In the genomic region with DNA sequence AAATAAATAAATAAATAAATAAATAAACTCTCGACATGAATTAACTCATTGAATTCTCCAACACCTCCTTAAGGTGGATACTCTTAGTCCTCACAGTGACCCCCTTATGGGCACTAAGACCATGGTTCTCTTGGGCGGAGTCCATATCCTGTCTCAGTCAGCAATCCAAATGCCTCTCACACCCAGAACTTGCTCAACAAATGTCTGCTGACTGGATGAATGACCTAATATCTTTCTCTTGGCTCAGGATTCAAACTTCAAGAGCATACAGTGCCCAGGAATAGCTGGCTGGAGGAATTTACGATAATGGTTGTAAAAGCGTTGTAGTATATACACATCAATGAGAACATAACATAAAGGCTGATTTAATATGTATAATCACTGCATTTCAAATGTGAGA, we compare ENCODE assay signal across 1 cellular context.
TF ChIP-seq lines count a peak whose summit lies in the region.

No MANE protein-coding gene starts in this region.

TF ChIP-seq in GM23338, 12 proteins besides CTCF, POLR2A, EP300 and RAD21 (continued from another document):
- TF ChIP-seq REST (IDR thresholded peaks at IDR 0.05; ENCODE audit: unreplicated experiment) (no peak), JUNB (IDR thresholded peaks at IDR 0.05; ENCODE audit: unreplicated experiment) (no peak)
TF ChIP-seq in GM23338: peak in this region for 0.
